ENCODE assay signal across 19 cellular contexts in the genomic region with DNA sequence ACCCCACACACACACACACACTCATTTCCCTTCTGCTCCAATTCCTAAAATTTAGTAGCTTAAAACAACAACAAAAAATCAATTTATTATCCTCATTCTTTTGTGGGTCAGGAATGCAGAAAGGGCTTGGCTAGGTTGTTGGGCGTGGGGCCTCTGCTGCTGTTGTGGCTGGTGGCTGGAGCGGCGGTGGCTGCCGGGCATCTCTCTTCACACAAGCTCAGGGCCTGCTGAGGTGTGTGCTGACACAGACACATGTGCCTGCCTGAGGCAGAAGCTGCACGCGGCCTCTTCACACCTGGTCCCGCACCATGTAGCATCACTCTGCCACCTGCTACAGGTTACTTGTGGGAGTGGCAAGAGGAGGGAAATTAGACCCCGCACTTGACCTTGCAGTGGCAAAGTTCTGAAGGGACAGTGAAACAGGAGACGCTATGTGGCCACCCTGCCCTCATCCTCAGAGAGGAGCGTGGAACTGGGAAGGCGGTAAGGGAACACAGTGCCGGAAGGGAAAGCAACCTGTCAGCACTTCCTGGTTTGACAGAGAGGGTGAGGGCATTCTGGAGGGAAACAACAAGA.
"Had no signal": no experiment of that assay in that cellular context is flagged by ENCODE, and none has a peak within 500 bp of the region (broad histone marks: within the 10 kb centered on the region; RNA-seq: fewer than 3 reads in every experiment).

No MANE protein-coding gene starts in this region.

- H3K4me1 ChIP-seq: body of pancreas, left lung, testis had no signal

- H3K4me1 Mint-ChIP-seq: activated CD4-positive, alpha-beta T cell treated with anti-CD3 and anti-CD28 coated beads, Interleukin-2, amount 10 ng/mL, durations not matched to agents 7 days and 5 days; stimulated activated memory B cell treated with anti-CD40 and anti-IgM and Interleukin-4, amounts not matched to agents 10 μg/mL and 1 μg/mL and 100 μg/mL, for 72 hours had no signal

- H3K27ac ChIP-seq: body of pancreas, left lung, ovary, testis had no signal

- H3K36me3 Mint-ChIP-seq: stimulated activated memory B cell treated with anti-CD40 and anti-IgM and Interleukin-4, amounts not matched to agents 10 μg/mL and 1 μg/mL and 100 μg/mL, for 72 hours had no signal

- H3K4me3 Mint-ChIP-seq: activated CD4-positive, alpha-beta T cell treated with anti-CD3 and anti-CD28 coated beads, Interleukin-2, amount 10 ng/mL, durations not matched to agents 7 days and 5 days; activated CD8-positive, alpha-beta T cell treated with anti-CD3 and anti-CD28 coated beads, Interleukin-2, amount 10 ng/mL, durations not matched to agents 7 days and 5 days; activated naive CD4-positive, alpha-beta T cell treated with anti-CD3 and anti-CD28 coated beads for 36 hours; activated T-cell treated with anti-CD3 and anti-CD28 coated beads, Interleukin-2, amount 50 U/mL, for 4 hours; neural crest cell; stimulated activated memory B cell treated with anti-CD40 and anti-IgM and Interleukin-4, amounts not matched to agents 10 μg/mL and 1 μg/mL and 100 μg/mL, for 72 hours had no signal

- DNase-seq: activated CD4-positive, alpha-beta T cell treated with anti-CD3 and anti-CD28 coated beads, Interleukin-2, amount 10 ng/mL, durations not matched to agents 7 days and 5 days; activated CD8-positive, alpha-beta memory T cell treated with anti-CD3 and anti-CD28 coated beads, Interleukin-2, amount 50 U/mL, for 4 hours; activated CD8-positive, alpha-beta T cell treated with anti-CD3 and anti-CD28 coated beads, Interleukin-2, amount 10 ng/mL, durations not matched to agents 7 days and 5 days; activated naive CD4-positive, alpha-beta T cell treated with anti-CD3 and anti-CD28 coated beads for 36 hours; activated T-cell treated with anti-CD3 and anti-CD28 coated beads, Interleukin-2, amount 50 U/mL, for 4 hours; body of pancreas; dermis blood vessel endothelial cell; foreskin melanocyte; glutamatergic neuron; hippocampal formation; ovary; stimulated activated CD4-positive, alpha-beta T cell treated with anti-CD3 and anti-CD28 coated beads, Interleukin-4, amount 100 ng/mL, for 4 hours; T1000; testis had no signal

- H3K36me3 ChIP-seq: left lung, ovary had no signal

- H3K27me3 ChIP-seq: body of pancreas, ovary, testis had no signal

- H3K27ac Mint-ChIP-seq: activated CD4-positive, alpha-beta T cell treated with anti-CD3 and anti-CD28 coated beads, Interleukin-2, amount 10 ng/mL, durations not matched to agents 7 days and 5 days; activated CD8-positive, alpha-beta T cell treated with anti-CD3 and anti-CD28 coated beads, Interleukin-2, amount 10 ng/mL, durations not matched to agents 7 days and 5 days; activated naive CD4-positive, alpha-beta T cell treated with anti-CD3 and anti-CD28 coated beads for 36 hours; stimulated activated memory B cell treated with anti-CD40 and anti-IgM and Interleukin-4, amounts not matched to agents 10 μg/mL and 1 μg/mL and 100 μg/mL, for 72 hours had no signal

- H3K4me3 ChIP-seq: body of pancreas, left lung, ovary, smooth muscle cell, testis had no signal

- ATAC-seq: activated CD8-positive, alpha-beta T cell treated with anti-CD3 and anti-CD28 coated beads, Interleukin-2, amount 10 ng/mL, durations not matched to agents 7 days and 5 days; activated T-cell treated with anti-CD3 and anti-CD28 coated beads, Interleukin-2, amount 50 U/mL, for 4 hours; body of pancreas; sciatic nerve; stimulated activated memory B cell treated with anti-CD40 and anti-IgM and Interleukin-4, amounts not matched to agents 10 μg/mL and 1 μg/mL and 100 μg/mL, for 72 hours had no signal

- H3K9me3 ChIP-seq: ovary, testis had no signal
